Comparison of ENCODE assay signal across 8 cellular contexts in the genomic region with DNA sequence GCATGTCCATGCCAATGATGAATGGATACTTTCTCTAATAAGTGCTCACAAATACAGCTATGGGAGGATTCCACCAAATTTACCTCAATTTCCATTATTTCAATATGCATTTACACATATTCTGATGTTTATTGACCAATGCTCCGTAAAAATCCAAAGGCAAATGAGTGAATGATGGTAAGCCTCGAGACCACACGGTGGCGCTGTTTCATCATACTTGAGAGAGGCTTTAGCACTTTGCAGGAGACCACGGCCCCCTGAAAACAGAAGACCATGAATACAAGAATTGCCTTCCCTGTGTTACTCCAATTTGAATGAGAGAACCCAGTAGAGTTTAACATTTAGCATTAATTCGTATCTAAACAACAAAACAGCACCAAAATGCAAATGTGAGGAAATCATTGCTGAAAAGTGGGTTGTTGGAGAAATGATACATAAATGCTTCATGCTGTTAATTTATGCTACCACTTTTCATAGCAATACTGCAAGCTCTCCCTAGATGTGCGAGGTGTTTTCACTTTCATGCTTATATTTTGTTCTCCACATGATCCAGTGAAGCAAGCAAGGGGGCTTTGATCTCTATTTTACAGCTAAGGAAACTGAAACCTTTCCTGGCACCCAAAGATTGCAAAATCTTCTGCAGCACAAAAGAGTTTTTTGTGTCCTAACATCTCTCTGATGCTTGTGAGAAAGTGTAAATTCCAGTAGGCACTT. TPM values are rescaled to one million over a fixed set of nuclear protein-coding genes. Genes with fewer than 3 reads are reported as not detected.
DNase-seq lines count a peak whose midpoint lies in the region; ATAC-seq and TF ChIP-seq lines count a peak whose summit lies in the region.

No MANE protein-coding gene starts in this region.

- H3K4me1 Mint-ChIP-seq in activated CD4-positive, alpha-beta memory T cell treated with anti-CD3 and anti-CD28 coated beads for 36 hours (ENCODE audit: low read depth), result peaks cover 22% of the 10 kb centered on the region

- POLR2A ChIA-PET in HEK293T (lab: Yijun Ruan, JAX), result no interaction called here
- POLR2A ChIA-PET in activated CD4-positive, alpha-beta memory T cell treated with anti-CD3 and anti-CD28 coated beads for 36 hours (lab: Charles Lee), result interaction anchor here (0.6 kb wide), 1 partner anchor 9 kb away, joined by 3 read pairs; no protein-coding TSS in a partner anchor

- CTCF ChIA-PET in HEK293T (lab: Yijun Ruan, JAX), result interaction anchor here (0.7 to 3.2 kb wide), 22 partner anchors 12 to 711 kb away, joined by 3 to 27 read pairs (median 4); no protein-coding TSS in a partner anchor
- CTCF ChIA-PET in activated CD4-positive, alpha-beta memory T cell treated with anti-CD3 and anti-CD28 coated beads for 36 hours (lab: Charles Lee), result interaction anchor here (0.8 to 11.1 kb wide), 50 partner anchors 9 to 1139 kb away, joined by 3 to 231 read pairs (median 4); a partner anchor contains a TSS

- DNase-seq in COLO668 (lab: John Stamatoyannopoulos, UW; ENCODE audit: unreplicated experiment) (peak; percentile 92), HEK293T (ENCODE audit: extremely low spot score) (peak; percentile 58), NCI-H510A treated with DMSO at 0.1 percent for 48 hours (lab: John Stamatoyannopoulos, UW) (peak; percentile 84), medulla oblongata (ENCODE audit: extremely low spot score) (peak; percentile 95)
- peak; percentile 71 for DNase-seq in activated CD4-positive, alpha-beta memory T cell treated with anti-CD3 and anti-CD28 coated beads for 36 hours
- DNase-seq in effector CD4-positive, alpha-beta T cell, result peak; percentile 38
- DNase-seq in stimulated activated CD8-positive, alpha-beta memory T cell treated with anti-CD3 and anti-CD28 coated beads, Interleukin-15, amount 100 ng/mL, for 24 hours (ENCODE audit: low read depth), result peak; percentile 40

- no peak overlapping the region for H3K4me3 Mint-ChIP-seq in activated CD4-positive, alpha-beta memory T cell treated with anti-CD3 and anti-CD28 coated beads for 36 hours

- H3K27me3 Mint-ChIP-seq in activated CD4-positive, alpha-beta memory T cell treated with anti-CD3 and anti-CD28 coated beads for 36 hours, result peaks cover 11% of the 10 kb centered on the region

- H3K27ac Mint-ChIP-seq in activated CD4-positive, alpha-beta memory T cell treated with anti-CD3 and anti-CD28 coated beads for 36 hours, result no peak overlapping the region

- no peaks in the 10 kb centered on the region for H3K9me3 Mint-ChIP-seq in activated CD4-positive, alpha-beta memory T cell treated with anti-CD3 and anti-CD28 coated beads for 36 hours

- intact Hi-C loops in activated CD4-positive, alpha-beta memory T cell treated with anti-CD3 and anti-CD28 coated beads for 36 hours (cut with micrococcal nuclease), result loop anchor here (1.0 to 10.0 kb wide), 5 partner anchors 180 to 1142 kb away; no protein-coding TSS in a partner anchor

- ATAC-seq in HG03442 (IDR thresholded peaks at IDR 0.05; ENCODE audit: unreplicated experiment), result no peak

- no peaks in the 10 kb centered on the region for H3K36me3 Mint-ChIP-seq in activated CD4-positive, alpha-beta memory T cell treated with anti-CD3 and anti-CD28 coated beads for 36 hours

TF ChIP-seq in HEK293T, 16 proteins besides CTCF, POLR2A, EP300 and RAD21:
- no peak for TF ChIP-seq BHLHE40 (IDR thresholded peaks at IDR 0.05; ENCODE audit: borderline replicate concordance)
- TF ChIP-seq ARNT (IDR thresholded peaks at IDR 0.05), result no peak
- no peak for TF ChIP-seq L3MBTL2 (conservative IDR thresholded peaks at IDR 0.05)
- TF ChIP-seq, protein P1, sequence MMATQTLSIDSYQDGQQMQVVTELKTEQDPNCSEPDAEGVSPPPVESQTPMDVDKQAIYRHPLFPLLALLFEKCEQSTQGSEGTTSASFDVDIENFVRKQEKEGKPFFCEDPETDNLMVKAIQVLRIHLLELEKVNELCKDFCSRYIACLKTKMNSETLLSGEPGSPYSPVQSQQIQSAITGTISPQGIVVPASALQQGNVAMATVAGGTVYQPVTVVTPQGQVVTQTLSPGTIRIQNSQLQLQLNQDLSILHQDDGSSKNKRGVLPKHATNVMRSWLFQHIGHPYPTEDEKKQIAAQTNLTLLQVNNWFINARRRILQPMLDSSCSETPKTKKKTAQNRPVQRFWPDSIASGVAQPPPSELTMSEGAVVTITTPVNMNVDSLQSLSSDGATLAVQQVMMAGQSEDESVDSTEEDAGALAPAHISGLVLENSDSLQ (IDR thresholded peaks at IDR 0.05), result no peak
- TF ChIP-seq FOXK2 (IDR thresholded peaks at IDR 0.05), result no peak
- no peak for TF ChIP-seq CTBP1 (IDR thresholded peaks at IDR 0.05; ENCODE audit: borderline replicate concordance)
- TF ChIP-seq HDGF (IDR thresholded peaks at IDR 0.05; ENCODE audit: borderline replicate concordance), result no peak
- TF ChIP-seq ZNF384 (IDR thresholded peaks at IDR 0.05), result no peak
- no peak for TF ChIP-seq LEF1 (IDR thresholded peaks at IDR 0.05; ENCODE audit: borderline replicate concordance)
- no peak for TF ChIP-seq NFRKB (IDR thresholded peaks at IDR 0.05)
- TF ChIP-seq SUZ12 (IDR thresholded peaks at IDR 0.05), result no peak
- TF ChIP-seq SP1 (IDR thresholded peaks at IDR 0.05), result no peak
- TF ChIP-seq FOXA1 (IDR thresholded peaks at IDR 0.05), result no peak
- no peak for TF ChIP-seq TARDBP (IDR thresholded peaks at IDR 0.05)
- TF ChIP-seq ELF4 (IDR thresholded peaks at IDR 0.05), result no peak
- no peak for TF ChIP-seq FOXM1 (IDR thresholded peaks at IDR 0.05; ENCODE audit: borderline replicate concordance)
TF ChIP-seq in HEK293T: peak in this region for 0.

RNA-seq across cellular contexts. Expression of a gene that starts 35.4 kb away (rescaled TPM):
- not detected for total RNA-seq in activated CD4-positive, alpha-beta memory T cell treated with anti-CD3 and anti-CD28 coated beads for 36 hours

Comparison
In these comparisons a context has a peak if more than half of its experiments do, and no peak if none do; other contexts are left out.
1. DNase-seq: peak in every context shown above with its lines; median percentile 95 in medulla oblongata; 92 in COLO668; 84 in NCI-H510A treated with DMSO at 0.1 percent for 48 hours; 71 in activated CD4-positive, alpha-beta memory T cell treated with anti-CD3 and anti-CD28 coated beads for 36 hours; 58 in HEK293T; 40 in stimulated activated CD8-positive, alpha-beta memory T cell treated with anti-CD3 and anti-CD28 coated beads, Interleukin-15, amount 100 ng/mL, for 24 hours; 38 in effector CD4-positive, alpha-beta T cell.